11 cellular contexts compared by ENCODE assay signal in genomic region chr6:2951723-2952122, GRCh38. TPM values are rescaled to one million over a fixed set of nuclear protein-coding genes. Genes with fewer than 3 reads are reported as not detected.
DNase-seq lines count a peak whose midpoint lies in the region; ATAC-seq and TF ChIP-seq lines count a peak whose summit lies in the region.
"Had no signal": no experiment of that assay in that cellular context is flagged by ENCODE, and none has a peak within 500 bp of the region (broad histone marks: within the 10 kb centered on the region; RNA-seq: fewer than 3 reads in every experiment).

No MANE protein-coding gene starts in this region.

- intact Hi-C loops in left ventricle myocardium superior (cut with micrococcal nuclease), result no loop called here

- no peak for DNase-seq in left ventricle myocardium superior
- DNase-seq in pons (ENCODE audit: low spot score), result peak; percentile 62
- DNase-seq in GM13976 (ENCODE audit: low spot score), result no peak
- DNase-seq in NCI-H1105 (lab: John Stamatoyannopoulos, UW), result no peak
- no peak for DNase-seq in GM13977 (ENCODE audit: low spot score)
- DNase-seq: activated T-cell treated with anti-CD3 and anti-CD28 coated beads for 4 hours, NCI-H1092 treated with DMSO at 0.1 percent for 48 hours had no signal

- peak overlapping the region in 6 of 11 experiments; percentile 11 to 77 (median 56); a peak in 10 of 22 replicates for H3K4me2 ChIP-seq in BLaER1 treated with 17β-estradiol and CSF1 and Interleukin-3, amounts not matched to agents 10 nM and 100 nM
- H3K4me2 ChIP-seq in SU-DHL-6 (ENCODE audit: low read depth, low read length, poor library complexity, severe bottlenecking), result no peak overlapping the region

- peaks cover 0 to 64% (median 0%) of the 10 kb centered on the region in 11 experiments; a peak in 4 of 22 replicates for H3K36me3 ChIP-seq in BLaER1 treated with 17β-estradiol and CSF1 and Interleukin-3, amounts not matched to agents 10 nM and 100 nM
- H3K36me3 ChIP-seq in SU-DHL-6 (ENCODE audit: low read length), result no peaks in the 10 kb centered on the region

- H3K27me3 ChIP-seq in BLaER1 treated with 17β-estradiol and CSF1 and Interleukin-3, amounts not matched to agents 10 nM and 100 nM, result no peaks in the 10 kb centered on the region
- H3K27me3 ChIP-seq in SU-DHL-6 (ENCODE audit: low read length), result no peaks in the 10 kb centered on the region
- H3K27me3 ChIP-seq: suprapubic skin had no signal

- H2AFZ ChIP-seq in SU-DHL-6 (ENCODE audit: low read depth, low read length, severe bottlenecking), result peak overlapping the region; percentile 87

- TF ChIP-seq CTCF in SU-DHL-6 (IDR thresholded peaks at IDR 0.05; ENCODE audit: insufficient read depth, low read length, poor library complexity, severe bottlenecking) (no peak), GM13976 (IDR thresholded peaks at IDR 0.05; ENCODE audit: borderline replicate concordance, control extremely low read depth, extremely low read depth, insufficient read depth, missing control alignments) (no peak), GM13977 (IDR thresholded peaks at IDR 0.05; ENCODE audit: extremely low read depth, insufficient read depth, missing control alignments) (no peak)

- no peak overlapping the region for H3K4me3 ChIP-seq in BLaER1 treated with 17β-estradiol and CSF1 and Interleukin-3, amounts not matched to agents 10 nM and 100 nM
- H3K4me3 ChIP-seq in SU-DHL-6 (ENCODE audit: insufficient read depth, low read length, poor library complexity, severe bottlenecking), result no peak overlapping the region

- peaks cover 9 to 35% (median 18%) of the 10 kb centered on the region in 10 experiments; a peak in 16 of 20 replicates for H3K4me1 ChIP-seq in BLaER1 treated with 17β-estradiol and CSF1 and Interleukin-3, amounts not matched to agents 10 nM and 100 nM

- H3K9ac ChIP-seq in BLaER1 treated with 17β-estradiol and CSF1 and Interleukin-3, amounts not matched to agents 10 nM and 100 nM, result peak overlapping the region in 1 of 11 experiments; percentile 26; a peak in 1 of 22 replicates
- H3K9ac ChIP-seq in SU-DHL-6 (ENCODE audit: low read length), result no peak overlapping the region

- H3F3A ChIP-seq in SU-DHL-6 (ENCODE audit: insufficient read depth), result peaks cover 4% of the 10 kb centered on the region; the same call in 1 of the 2 replicates

- H3K9me2 ChIP-seq in SU-DHL-6 (replicated peaks; ENCODE audit: insufficient read depth, low read length), result no peaks in the 10 kb centered on the region

- in situ Hi-C loops in GM13976 (cut with MboI; ENCODE audit: low sequenced_read_pairs, unreplicated experiment), result no loop called here
- in situ Hi-C loops in GM13977 (cut with MboI; ENCODE audit: low pct_unique_long_range_greater_than_20kb, low sequenced_read_pairs, unreplicated experiment), result no loop called here

- no peaks in the 10 kb centered on the region for H3K9me3 ChIP-seq in BLaER1 treated with 17β-estradiol and CSF1 and Interleukin-3, amounts not matched to agents 10 nM and 100 nM (replicated peaks in 1 of 11)
- no peaks in the 10 kb centered on the region for H3K9me3 ChIP-seq in SU-DHL-6 (ENCODE audit: insufficient read depth, low read length)
- H3K9me3 ChIP-seq: suprapubic skin had no signal

- H4K20me1 ChIP-seq in BLaER1 treated with 17β-estradiol and CSF1 and Interleukin-3, amounts not matched to agents 10 nM and 100 nM, result no peaks in the 10 kb centered on the region
- H4K20me1 ChIP-seq in SU-DHL-6 (ENCODE audit: low read depth, low read length), result no peaks in the 10 kb centered on the region

- ATAC-seq in left ventricle myocardium superior, result peak; percentile 17
- ATAC-seq in HG03354 (IDR thresholded peaks at IDR 0.05; ENCODE audit: poor library complexity, severe bottlenecking, unreplicated experiment), result no peak

- H3K79me2 ChIP-seq in SU-DHL-6 (ENCODE audit: insufficient read depth, low read length), result no peaks in the 10 kb centered on the region

- H3K27ac ChIP-seq in BLaER1 treated with 17β-estradiol and CSF1 and Interleukin-3, amounts not matched to agents 10 nM and 100 nM, result peak overlapping the region in 3 of 11 experiments; percentile 1 to 54 (median 47); a peak in 3 of 22 replicates
- H3K27ac ChIP-seq in SU-DHL-6 (ENCODE audit: low read depth, low read length), result no peak overlapping the region

RNA-seq across cellular contexts. Expression of gene SERPINB6, which starts 19.6 kb away (rescaled TPM):
- 277 TPM for total RNA-seq in left ventricle myocardium superior

RNA-seq across cellular contexts. Expression of gene NQO2, which starts 48.0 kb away (rescaled TPM):
- 59.6 TPM for total RNA-seq in left ventricle myocardium superior

RNA-seq across cellular contexts. Expression of gene SERPINB9, which starts 48.6 kb away (rescaled TPM):
- 2.9 TPM for total RNA-seq in left ventricle myocardium superior
